8 cellular contexts compared by ENCODE assay signal in the genomic region with DNA sequence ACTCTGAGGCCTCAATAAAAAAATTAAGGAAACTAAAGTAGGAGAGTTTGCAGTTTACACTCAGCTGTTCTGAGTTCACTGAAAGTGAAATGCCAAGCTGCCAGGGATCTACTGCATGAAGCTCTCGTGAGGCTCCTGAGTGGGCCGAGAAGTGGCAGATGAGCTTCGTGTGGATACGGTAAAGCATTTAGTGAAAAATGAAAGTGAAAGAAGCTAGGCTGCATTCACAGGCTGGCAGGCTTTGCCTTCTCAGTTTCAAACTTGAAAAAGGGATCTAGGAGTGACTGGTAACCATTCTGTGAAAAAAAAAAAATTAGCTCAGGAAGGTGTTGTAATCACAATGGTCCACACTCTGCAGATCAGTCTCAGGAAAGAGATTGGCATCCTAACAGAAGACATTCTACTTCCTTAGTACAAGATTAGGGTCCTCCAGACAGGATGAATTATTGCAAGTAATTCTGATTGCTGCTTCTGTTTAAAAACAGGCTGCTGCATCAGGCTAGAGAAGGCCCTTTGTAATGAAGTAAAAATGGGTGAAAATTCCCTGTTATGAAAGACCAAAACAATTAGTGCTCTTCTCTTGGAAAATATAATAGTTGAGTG.
A peak's percentile ranks its signal among the peaks of the same experiment; 100 is the strongest.
DNase-seq lines count a peak whose midpoint lies in the region; ATAC-seq and TF ChIP-seq lines count a peak whose summit lies in the region.

No MANE protein-coding gene starts in this region.

- no peaks in the 10 kb centered on the region for H3K27me3 ChIP-seq in SU-DHL-6 (ENCODE audit: low read length)
- H3K27me3 ChIP-seq in kidney epithelial cell (ENCODE audit: control insufficient read depth, insufficient read depth, low read length): no peaks in the 10 kb centered on the region

- H3K9ac ChIP-seq in SU-DHL-6 (ENCODE audit: low read length): peak overlapping the region; percentile 46

- H3F3A ChIP-seq in SU-DHL-6 (ENCODE audit: insufficient read depth): no peaks in the 10 kb centered on the region

- peak; percentile 94 for ATAC-seq in HG03575 (IDR thresholded peaks at IDR 0.05; ENCODE audit: extremely low read depth, insufficient number of reproducible peaks, low FRiP score, unreplicated experiment)

- no peak overlapping the region for H3K27ac ChIP-seq in SU-DHL-6 (ENCODE audit: low read depth, low read length)

- no peaks in the 10 kb centered on the region for H4K20me1 ChIP-seq in SU-DHL-6 (ENCODE audit: low read depth, low read length)

- H2AFZ ChIP-seq in SU-DHL-6 (ENCODE audit: low read depth, low read length, severe bottlenecking): peak overlapping the region; percentile 93

- H3K36me3 ChIP-seq in SU-DHL-6 (ENCODE audit: low read length): no peaks in the 10 kb centered on the region
- H3K36me3 ChIP-seq in kidney epithelial cell (ENCODE audit: control insufficient read depth, insufficient read depth, low read length): no peaks in the 10 kb centered on the region

- no peaks in the 10 kb centered on the region for H3K79me2 ChIP-seq in SU-DHL-6 (ENCODE audit: insufficient read depth, low read length)

- H3K9me3 ChIP-seq in SU-DHL-6 (ENCODE audit: insufficient read depth, low read length): no peaks in the 10 kb centered on the region

- TF ChIP-seq CTCF in GM20000 (IDR thresholded peaks at IDR 0.05; ENCODE audit: extremely low read depth, missing control alignments) (no peak), SU-DHL-6 (IDR thresholded peaks at IDR 0.05; ENCODE audit: insufficient read depth, low read length, poor library complexity, severe bottlenecking) (no peak), kidney epithelial cell (IDR thresholded peaks at IDR 0.05; ENCODE audit: insufficient read depth, low read length, poor library complexity, severe bottlenecking) (no peak)

- H3K4me3 ChIP-seq in SU-DHL-6 (ENCODE audit: insufficient read depth, low read length, poor library complexity, severe bottlenecking): peak overlapping the region; percentile 43
- no peak overlapping the region for H3K4me3 ChIP-seq in kidney epithelial cell (ENCODE audit: low read depth, low read length)

- DNase-seq in DMS153 (lab: John Stamatoyannopoulos, UW): peak; percentile 50
- DNase-seq in GM20000 (ENCODE audit: low spot score): peak; percentile 30
- peak in 30 of 56 donors; percentile 0 to 16 (median 0) for DNase-seq in amygdala (lab: John Stamatoyannopoulos, UW)
- peak; percentile 16 for DNase-seq in kidney epithelial cell (ENCODE audit: low read depth)
- DNase-seq in stimulated activated CD4-positive, alpha-beta T cell treated with anti-CD3 and anti-CD28 coated beads, Interleukin-2, amount 100 ng/mL, for 24 hours: peak; percentile 19 to 21
- DNase-seq in SK-N-DZ (ENCODE audit: low spot score): no peak

- H3K4me2 ChIP-seq in SU-DHL-6 (ENCODE audit: low read depth, low read length, poor library complexity, severe bottlenecking): peak overlapping the region; percentile 87

- no peaks in the 10 kb centered on the region for H3K9me2 ChIP-seq in SU-DHL-6 (replicated peaks; ENCODE audit: insufficient read depth, low read length)
